9 cellular contexts compared by ENCODE assay signal in genomic region chr19:43274726-43275125, GRCh38. TPM values are rescaled to one million over a fixed set of nuclear protein-coding genes. Genes with fewer than 3 reads are reported as not detected.
DNase-seq lines count a peak whose midpoint lies in the region; ATAC-seq and TF ChIP-seq lines count a peak whose summit lies in the region.
"Not testable (repeated sequence)": the region's sequence is repeated elsewhere in the genome, so short reads cannot be mapped to it uniquely, and the experiment has no call there.
"Had no signal": no experiment of that assay in that cellular context is flagged by ENCODE, and none has a peak within 500 bp of the region (broad histone marks: within the 10 kb centered on the region; RNA-seq: fewer than 3 reads in every experiment).

No MANE protein-coding gene starts in this region.

- H3K27me3 Mint-ChIP-seq in Caco-2 (ENCODE audit: insufficient read depth, unreplicated experiment); H9 (ENCODE audit: low read depth): not testable (repeated sequence)

- not testable (repeated sequence) for H3K56ac ChIP-seq in H9 (ENCODE audit: insufficient read length, low read depth, low read length)

- H3K4me1 ChIP-seq in Caco-2; H9 (ENCODE audit: insufficient read depth, low read length); lower lobe of right lung: not testable (repeated sequence)

- not testable (repeated sequence) for H3K27ac Mint-ChIP-seq in Caco-2 (ENCODE audit: unreplicated experiment); H9

- DNase-seq in Caco-2 (peak; percentile 72), H9 (peak; percentile 52), NCI-H146 (lab: John Stamatoyannopoulos, UW) (peak; percentile 16), amniotic stem cell (lab: John Stamatoyannopoulos, UW) (peak; percentile 31), fibroblast of pulmonary artery (ENCODE audit: low read depth) (peak; percentile 63)
- not testable (repeated sequence) for DNase-seq in RWPE1 (ENCODE audit: low spot score); lower lobe of right lung
- peak; percentile 10 for DNase-seq in stimulated activated CD4-positive, alpha-beta T cell treated with anti-CD3 and anti-CD28 coated beads, Interleukin-4, amount 100 ng/mL, for 1 hour

- not testable (repeated sequence) for ATAC-seq in lower lobe of right lung

- not testable (repeated sequence) for H4K8ac ChIP-seq in H9 (replicated peaks; ENCODE audit: insufficient read length, low read depth, low read length)

- H3K23me2 ChIP-seq in H9 (ENCODE audit: insufficient read length, low read depth, low read length, poor library complexity, severe bottlenecking): not testable (repeated sequence)

- H2BK20ac ChIP-seq in H9 (ENCODE audit: low read depth, low read length, poor library complexity, severe bottlenecking): not testable (repeated sequence)

- H3K4me3 ChIP-seq in Caco-2 (ENCODE audit: low read depth, low read length); fibroblast of pulmonary artery (replicated peaks; ENCODE audit: low read depth, low read length); lower lobe of right lung: not testable (repeated sequence)

- not testable (repeated sequence) for H3K36me3 ChIP-seq in Caco-2 (ENCODE audit: control insufficient read depth, insufficient read depth, low read length); lower lobe of right lung

- not testable (repeated sequence) for H3K9ac ChIP-seq in H9 (ENCODE audit: extremely low read depth, insufficient read length, low read length)

- not testable (repeated sequence) for H3T11ph ChIP-seq in H9 (ENCODE audit: low read length)

- H3K23ac ChIP-seq in H9 (ENCODE audit: insufficient read length, low read depth, low read length): not testable (repeated sequence)

- not testable (repeated sequence) for H2AFZ ChIP-seq in H9 (ENCODE audit: low read length)

- not testable (repeated sequence) for H3K18ac ChIP-seq in H9 (ENCODE audit: insufficient read length, low read depth, low read length)

- H2BK120ac ChIP-seq in H9 (ENCODE audit: low read depth, low read length, poor library complexity, severe bottlenecking): not testable (repeated sequence)

- TF ChIP-seq CTCF in Caco-2 (IDR thresholded peaks at IDR 0.05; ENCODE audit: insufficient read depth in 1 of 2, low read depth in 1 of 2, low read length in 1 of 2, severe bottlenecking in 1 of 2, unreplicated experiment in 1 of 2): peak; percentile 50 to 61
- TF ChIP-seq CTCF in H9 (conservative IDR thresholded peaks at IDR 0.05): peak; percentile 46; the same call in 2 of the 3 replicates
- TF ChIP-seq CTCF in RWPE1 (conservative IDR thresholded peaks at IDR 0.05; ENCODE audit: low read depth): peak; percentile 78
- peak; percentile 53 for TF ChIP-seq CTCF in fibroblast of pulmonary artery (IDR thresholded peaks at IDR 0.05; ENCODE audit: low read length, missing control alignments)
- peak; percentile 56 for TF ChIP-seq CTCF in lower lobe of right lung (IDR thresholded peaks at IDR 0.05)

- H4K91ac ChIP-seq in H9 (ENCODE audit: insufficient read length, low read depth, low read length): not testable (repeated sequence)

- CTCF ChIA-PET in Caco-2 (lab: Charles Lee) (interaction anchor here (0.6 kb wide), 1 partner anchor 417 kb away, joined by 3 read pairs; no protein-coding TSS in a partner anchor), RWPE1 (lab: Yijun Ruan, JAX) (interaction anchor here (0.6 to 0.7 kb wide), 2 partner anchors 108 to 661 kb away, joined by 3 to 4 read pairs; partner anchors contain the start of gene ZNF45)

- not testable (repeated sequence) for H3K14ac ChIP-seq in H9 (ENCODE audit: insufficient read depth, low read length)

- H3K4ac ChIP-seq in H9 (ENCODE audit: low read depth, low read length): not testable (repeated sequence)

- H3K9me3 ChIP-seq in Caco-2; H9 (ENCODE audit: control insufficient read depth, low read depth, low read length); lower lobe of right lung: not testable (repeated sequence)

- not testable (repeated sequence) for H2BK5ac ChIP-seq in H9 (ENCODE audit: insufficient read length, low read length)

- not testable (repeated sequence) for H3K27ac ChIP-seq in H9 (ENCODE audit: insufficient read length, low read depth, low read length); RWPE1; lower lobe of right lung

- intact Hi-C loops in Caco-2 (cut with micrococcal nuclease; ENCODE audit: unreplicated experiment): loop anchor here (1.0 kb wide), 1 partner anchor 170 kb away; no protein-coding TSS in a partner anchor
- intact Hi-C loops in lower lobe of right lung (cut with DNase I): not testable (repeated sequence)

- POLR2A ChIA-PET in Caco-2 (lab: Charles Lee); RWPE1 (lab: Yijun Ruan, JAX; ENCODE audit: low non-redundant PET): not testable (repeated sequence)

- no CpG with 5 or more reads among the region's 6 CpGs for WGBS in H9 (ENCODE audit: extremely low coverage, insufficient read length, low lambda C conversion rate)

- H2BK15ac ChIP-seq in H9 (ENCODE audit: low read depth, low read length): not testable (repeated sequence)

- not testable (repeated sequence) for H3K4me3 Mint-ChIP-seq in Caco-2 (ENCODE audit: unreplicated experiment); H9

- not testable (repeated sequence) for H3K36me3 Mint-ChIP-seq in Caco-2 (ENCODE audit: insufficient read depth, unreplicated experiment)
- H3K36me3 Mint-ChIP-seq in H9 (ENCODE audit: insufficient read depth in 1 of 3, low read depth in 3 of 3): peaks cover 0 to 19% (median 3%) of the 10 kb centered on the region in 3 experiments; a peak in 5 of 7 replicates

- not testable (repeated sequence) for H3K4me1 Mint-ChIP-seq in Caco-2 (ENCODE audit: low read depth, unreplicated experiment); H9

- not testable (repeated sequence) for H4K20me1 ChIP-seq in H9 (ENCODE audit: control insufficient read depth, insufficient read depth, insufficient read length)

- not testable (repeated sequence) for H3K79me1 ChIP-seq in H9 (ENCODE audit: insufficient read depth, low read depth, low read length, poor library complexity, severe bottlenecking)

- H2AK5ac ChIP-seq in H9 (ENCODE audit: insufficient read length, low read length): not testable (repeated sequence)

- H3K27me3 ChIP-seq in Caco-2 (replicated peaks; ENCODE audit: control insufficient read depth, insufficient read depth, low read length); H9 (ENCODE audit: insufficient read depth, low read length); lower lobe of right lung (ENCODE audit: low read depth): not testable (repeated sequence)

- peaks cover 18% of the 10 kb centered on the region for H3K9me3 Mint-ChIP-seq in Caco-2 (ENCODE audit: unreplicated experiment)
- H3K9me3 Mint-ChIP-seq in H9: peaks cover 83 to 85% of the 10 kb centered on the region in 2 experiments

- not testable (repeated sequence) for H3K4me2 ChIP-seq in H9 (ENCODE audit: insufficient read depth, insufficient read length, low read length)

- not testable (repeated sequence) for H3K79me2 ChIP-seq in H9 (ENCODE audit: insufficient read depth, low read length)

- BruUV-seq in Caco-2 (replicated peaks; lab: Mats Ljungman, UMichigan): not testable (repeated sequence)

- H4K5ac ChIP-seq in H9 (ENCODE audit: insufficient read length, low read depth, low read length): not testable (repeated sequence)

- not testable (repeated sequence) for H2BK12ac ChIP-seq in H9 (ENCODE audit: insufficient read length, low read depth, low read length)

RNA-seq across cellular contexts. Expression of gene PSG9, which starts 5.4 kb away (rescaled TPM):
- total RNA-seq in Caco-2 (2022) (not detected in 2 replicates), H9 (2021) (not detected in 2 replicates), lower lobe of right lung (not detected)
- total RNA-seq: activated T-cell treated with anti-CD3 and anti-CD28 coated beads, Interleukin-2, amount 50 U/mL, for 72 hours had no signal
